Comparison of ENCODE assay signal across 1 cellular context in genomic region chr3:48039487-48040190, GRCh38.
TF ChIP-seq lines count a peak whose summit lies in the region.

No MANE protein-coding gene starts in this region.

TF ChIP-seq in GM12878, 131 proteins besides CTCF, POLR2A, EP300 and RAD21 (continued from another document):
- TF ChIP-seq ZBTB11 (CRISPR knock-in tag; IDR thresholded peaks at IDR 0.05), result no peak
- no peak for TF ChIP-seq BMI1 (IDR thresholded peaks at IDR 0.05; ENCODE audit: borderline replicate concordance)
- no peak for TF ChIP-seq SREBF1 (IDR thresholded peaks at IDR 0.05; ENCODE audit: low read length)
